In the genomic region with DNA sequence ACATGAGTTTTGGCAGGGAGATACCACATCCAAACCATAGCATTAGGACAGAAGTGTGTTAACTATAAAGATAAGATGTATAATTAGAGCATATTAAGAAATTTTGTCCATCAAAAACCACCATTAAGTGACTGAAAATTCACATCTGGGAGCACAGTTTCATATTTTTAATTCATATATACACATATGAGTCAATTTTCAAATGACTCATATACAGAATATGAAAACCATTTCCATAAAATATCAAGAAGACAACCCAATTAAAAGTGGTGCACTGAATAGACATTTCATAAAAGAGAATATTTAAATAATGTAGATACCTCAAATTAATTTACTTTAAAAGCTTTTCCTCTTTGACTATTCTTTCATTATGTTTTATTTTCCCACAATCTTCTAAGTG, we compare ENCODE assay signal across 1 cellular context.
TF ChIP-seq lines count a peak whose summit lies in the region.

No MANE protein-coding gene starts in this region.

TF ChIP-seq in endothelial cell of umbilical vein, 7 proteins besides CTCF, POLR2A, EP300 and RAD21:
- peak; percentile 26 for TF ChIP-seq FOS (IDR thresholded peaks at IDR 0.05; ENCODE audit: borderline replicate concordance, insufficient read depth, low read length)
- TF ChIP-seq JUN (IDR thresholded peaks at IDR 0.05; ENCODE audit: borderline replicate concordance, insufficient read depth, insufficient read length, low read depth), result no peak
